ENCODE assay signal across 8 cellular contexts in genomic region chr22:37284807-37285355, GRCh38. TPM values are rescaled to one million over a fixed set of nuclear protein-coding genes. Genes with fewer than 3 reads are reported as not detected.
DNase-seq lines count a peak whose midpoint lies in the region; ATAC-seq and TF ChIP-seq lines count a peak whose summit lies in the region.

No MANE protein-coding gene starts in this region.

- H3K9me3 ChIP-seq in OCI-LY7 (ENCODE audit: low read length) (no peaks in the 10 kb centered on the region), WERI-Rb-1 (ENCODE audit: severe bottlenecking) (no peaks in the 10 kb centered on the region)

- H4K20me1 ChIP-seq in OCI-LY7 (ENCODE audit: insufficient read depth, low read length): no peaks in the 10 kb centered on the region

- H3K27ac ChIP-seq in OCI-LY7 (ENCODE audit: low read depth, low read length, poor library complexity, severe bottlenecking): peak overlapping the region; percentile 89
- H3K27ac ChIP-seq in WERI-Rb-1: no peak overlapping the region

- TF ChIP-seq CTCF in OCI-LY7 (conservative IDR thresholded peaks at IDR 0.05; ENCODE audit: low read length): no peak
- TF ChIP-seq CTCF in natural killer cell (IDR thresholded peaks at IDR 0.05): no peak
- TF ChIP-seq CTCF in WERI-Rb-1 (IDR thresholded peaks at IDR 0.05; ENCODE audit: low read depth, low read length): no peak

- H3K4me3 ChIP-seq in OCI-LY7 (ENCODE audit: low read depth, low read length, poor library complexity, severe bottlenecking) (peak overlapping the region; percentile 80), WERI-Rb-1 (ENCODE audit: low read depth, low read length) (no peak overlapping the region)

- peak overlapping the region; percentile 91 to 95 for H3K27ac Mint-ChIP-seq in natural killer cell

- no peaks in the 10 kb centered on the region for H3K9me3 Mint-ChIP-seq in natural killer cell

- CTCF ChIA-PET in OCI-LY7 (lab: Charles Lee; ENCODE audit: unreplicated experiment): interaction anchor here (1.0 kb wide), 1 partner anchor 21 kb away, joined by 4 read pairs; no protein-coding TSS in a partner anchor

- no peak overlapping the region for H2AFZ ChIP-seq in OCI-LY7 (ENCODE audit: low read length)

- peak overlapping the region; percentile 91 for H3K4me2 ChIP-seq in OCI-LY7 (ENCODE audit: low read length)

- intact Hi-C loops in OCI-LY7 (cut with micrococcal nuclease; ENCODE audit: unreplicated experiment) (loop anchor here (1.0 kb wide), 1 partner anchor 18 kb away; no protein-coding TSS in a partner anchor), natural killer cell (cut with micrococcal nuclease) (no loop called here)

- peak; percentile 85 for DNase-seq in OCI-LY7 (ENCODE audit: low spot score)
- peak in 36 of 56 donors; percentile 3 to 82 (median 30) for DNase-seq in amygdala (lab: John Stamatoyannopoulos, UW)
- DNase-seq in natural killer cell: peak; percentile 51
- DNase-seq in NCI-H2196 (lab: John Stamatoyannopoulos, UW; ENCODE audit: unreplicated experiment): no peak
- DNase-seq in WERI-Rb-1: no peak

- H3K9me2 ChIP-seq in OCI-LY7 (ENCODE audit: insufficient read depth, low read length): no peaks in the 10 kb centered on the region

- BruUV-seq in OCI-LY7 (replicated peaks; lab: Mats Ljungman, UMichigan): no TSS peak

- peaks cover 87 to 93% of the 10 kb centered on the region in 2 donors for H3K4me1 Mint-ChIP-seq in natural killer cell

- peaks cover 41% of the 10 kb centered on the region for H3K4me1 ChIP-seq in OCI-LY7 (ENCODE audit: insufficient read depth, low read length, poor library complexity, severe bottlenecking)

- H3K36me3 ChIP-seq in OCI-LY7 (ENCODE audit: insufficient read depth, low read length) (peaks cover 3% of the 10 kb centered on the region; the same call in 1 of the 2 replicates), WERI-Rb-1 (no peaks in the 10 kb centered on the region)

- H3K27me3 ChIP-seq in WERI-Rb-1 (ENCODE audit: insufficient read depth, low read depth, severe bottlenecking): no peaks in the 10 kb centered on the region

- H3K79me2 ChIP-seq in OCI-LY7 (ENCODE audit: insufficient read depth, low read depth, low read length): peaks cover 10% of the 10 kb centered on the region; the same call in 1 of the 2 replicates

- POLR2A ChIA-PET in OCI-LY7 (lab: Charles Lee): interaction anchor here (0.6 to 0.9 kb wide), 2 partner anchors 21 to 123 kb away, joined by 3 to 5 read pairs; no protein-coding TSS in a partner anchor

- no peaks in the 10 kb centered on the region for H3K27me3 Mint-ChIP-seq in natural killer cell (ENCODE audit: low read depth in 2 of 2)

- ATAC-seq in GM18498 (IDR thresholded peaks at IDR 0.05; ENCODE audit: unreplicated experiment): peak; percentile 62
- peak; percentile 46 to 79 (median 78) for ATAC-seq in natural killer cell
- no peak for ATAC-seq in HG02981 (IDR thresholded peaks at IDR 0.05; ENCODE audit: unreplicated experiment)
- ATAC-seq in GM19395 (IDR thresholded peaks at IDR 0.05; ENCODE audit: unreplicated experiment): no peak

- no peaks in the 10 kb centered on the region for H3K36me3 Mint-ChIP-seq in natural killer cell

- H3K4me3 Mint-ChIP-seq in natural killer cell: peak overlapping the region; percentile 91

RNA-seq across cellular contexts. Expression of gene CYTH4, which starts 2.6 kb away (rescaled TPM):
- total RNA-seq in OCI-LY7 (2014; rRNA removed; shearing (Covaris generic)): 20.6 and 35.0 TPM in 2 replicates
- total RNA-seq in OCI-LY7 (2022): 24.8 and 28.1 TPM in 2 replicates
- 100 to 1,000 TPM; 219 to 260 (median 249) TPM for total RNA-seq in natural killer cell

RNA-seq across cellular contexts. Expression of gene RAC2, which starts 40.8 kb away (rescaled TPM):
- 91.5 and 142 TPM in 2 replicates for total RNA-seq in OCI-LY7 (2014; rRNA removed; shearing (Covaris generic))
- total RNA-seq in OCI-LY7 (2022) (321 and 331 TPM in 2 replicates), natural killer cell (100 to 1,000 TPM; 647 to 744 (median 741) TPM)

Comparison
In these comparisons a context has a peak if more than half of its experiments do, and no peak if none do; other contexts are left out.
1. ATAC-seq: peak in GM18498 (single experiment) and natural killer cell (3 of 3); none in HG02981 (single experiment) and GM19395 (single experiment).
2. DNase-seq: peak in OCI-LY7 (single experiment), amygdala (36 of 56) and natural killer cell (single experiment); none in NCI-H2196 (single experiment) and WERI-Rb-1 (single experiment).
3. RNA of gene CYTH4, which starts 2.6 kb away (total RNA-seq): 219 to 260 TPM in natural killer cell; 20.6 to 35.0 TPM in OCI-LY7; every median in the first group is over 4 times any median in the second.